Comparison of ENCODE assay signal across 23 cellular contexts in genomic region chr5:91011029-91011428, GRCh38.
"Had no signal": no experiment of that assay in that cellular context is flagged by ENCODE, and none has a peak within 500 bp of the region (broad histone marks: within the 10 kb centered on the region; RNA-seq: fewer than 3 reads in every experiment).

No MANE protein-coding gene starts in this region.

- H2AFZ ChIP-seq: parathyroid adenoma had no signal

- ATAC-seq: left colon; left ventricle myocardium superior; sciatic nerve; stimulated activated naive B cell treated with anti-CD40 and anti-IgM and Interleukin-4, amounts not matched to agents 10 μg/mL and 1 μg/mL and 100 μg/mL, for 72 hours; stimulated activated naive CD8-positive, alpha-beta T cell treated with anti-CD3 and anti-CD28 coated beads, Interleukin-15, amount 100 ng/mL, for 72 hours had no signal

- DNase-seq: colonic mucosa; dermis blood vessel endothelial cell; esophagus squamous epithelium; foreskin fibroblast; immature natural killer cell; left colon; left ventricle myocardium superior; mesenchymal stem cell; midbrain; nephron progenitor cell; retina; spleen; stimulated activated CD4-positive, alpha-beta T cell treated with anti-CD3 and anti-CD28 coated beads, Interleukin-15, amount 100 ng/mL, for 24 hours; stimulated activated CD4-positive, alpha-beta T cell treated with anti-CD3 and anti-CD28 coated beads, Interleukin-1b, Interleukin-23, amount 100 ng/mL, for 48 hours; stimulated activated CD4-positive, alpha-beta T cell treated with anti-CD3 and anti-CD28 coated beads, Interleukin-4, amount 100 ng/mL, for 24 hours; stimulated activated naive B cell treated with anti-CD40 and anti-IgM and Interleukin-4, amounts not matched to agents 10 μg/mL and 1 μg/mL and 100 μg/mL, for 72 hours; stimulated activated naive CD8-positive, alpha-beta T cell treated with anti-CD3 and anti-CD28 coated beads, Interleukin-15, amount 100 ng/mL, for 72 hours; transverse colon had no signal

- H3K27ac ChIP-seq: colonic mucosa, esophagus squamous epithelium, parathyroid adenoma, prostate gland, spleen, thoracic aorta, transverse colon had no signal

- H3K4me1 ChIP-seq: colonic mucosa, esophagus squamous epithelium, parathyroid adenoma, prostate gland, spleen, transverse colon had no signal

- H3K9ac ChIP-seq: parathyroid adenoma had no signal

- H3K79me2 ChIP-seq: parathyroid adenoma had no signal

- H3K36me3 ChIP-seq: colonic mucosa, esophagus squamous epithelium, prostate gland, spleen, thoracic aorta, transverse colon had no signal

- H3K4me3 ChIP-seq: colonic mucosa, esophagus squamous epithelium, lung, prostate gland, spleen, thoracic aorta, transverse colon had no signal

- H3K27ac Mint-ChIP-seq: immature natural killer cell; nephron progenitor cell; stimulated activated naive B cell treated with anti-CD40 and anti-IgM and Interleukin-4, amounts not matched to agents 10 μg/mL and 1 μg/mL and 100 μg/mL, for 72 hours; stimulated activated naive CD8-positive, alpha-beta T cell treated with anti-CD3 and anti-CD28 coated beads, Interleukin-15, amount 100 ng/mL, for 72 hours had no signal

- H3K27me3 ChIP-seq: colonic mucosa, esophagus squamous epithelium, spleen, transverse colon had no signal

- H3K4me3 Mint-ChIP-seq: immature natural killer cell; nephron progenitor cell; stimulated activated naive B cell treated with anti-CD40 and anti-IgM and Interleukin-4, amounts not matched to agents 10 μg/mL and 1 μg/mL and 100 μg/mL, for 72 hours; stimulated activated naive CD8-positive, alpha-beta T cell treated with anti-CD3 and anti-CD28 coated beads, Interleukin-15, amount 100 ng/mL, for 72 hours had no signal

- H3K4me1 Mint-ChIP-seq: immature natural killer cell; nephron progenitor cell; stimulated activated naive B cell treated with anti-CD40 and anti-IgM and Interleukin-4, amounts not matched to agents 10 μg/mL and 1 μg/mL and 100 μg/mL, for 72 hours had no signal

- H3K36me3 Mint-ChIP-seq: immature natural killer cell; stimulated activated naive B cell treated with anti-CD40 and anti-IgM and Interleukin-4, amounts not matched to agents 10 μg/mL and 1 μg/mL and 100 μg/mL, for 72 hours had no signal

- H3K9me3 ChIP-seq: colonic mucosa, esophagus squamous epithelium, prostate gland, transverse colon had no signal
